In genomic region chr17:29613371-29613837, GRCh38 we compare ENCODE assay signal across 1 cellular context.
TF ChIP-seq lines count a peak whose summit lies in the region.

No MANE protein-coding gene starts in this region.

TF ChIP-seq in HepG2, 621 proteins besides CTCF, POLR2A, EP300 and RAD21 (continued from another document):
- TF ChIP-seq, protein P1, sequence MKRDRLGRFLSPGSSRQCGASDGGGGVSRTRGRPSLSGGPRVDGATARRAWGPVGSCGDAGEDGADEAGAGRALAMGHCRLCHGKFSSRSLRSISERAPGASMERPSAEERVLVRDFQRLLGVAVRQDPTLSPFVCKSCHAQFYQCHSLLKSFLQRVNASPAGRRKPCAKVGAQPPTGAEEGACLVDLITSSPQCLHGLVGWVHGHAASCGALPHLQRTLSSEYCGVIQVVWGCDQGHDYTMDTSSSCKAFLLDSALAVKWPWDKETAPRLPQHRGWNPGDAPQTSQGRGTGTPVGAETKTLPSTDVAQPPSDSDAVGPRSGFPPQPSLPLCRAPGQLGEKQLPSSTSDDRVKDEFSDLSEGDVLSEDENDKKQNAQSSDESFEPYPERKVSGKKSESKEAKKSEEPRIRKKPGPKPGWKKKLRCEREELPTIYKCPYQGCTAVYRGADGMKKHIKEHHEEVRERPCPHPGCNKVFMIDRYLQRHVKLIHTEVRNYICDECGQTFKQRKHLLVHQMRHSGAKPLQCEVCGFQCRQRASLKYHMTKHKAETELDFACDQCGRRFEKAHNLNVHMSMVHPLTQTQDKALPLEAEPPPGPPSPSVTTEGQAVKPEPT (CRISPR knock-in tag; IDR thresholded peaks at IDR 0.05; ENCODE audit: low read depth): 0 out of 2 replicates have a peak, but pooled peaks have one; percentile 47
- TF ChIP-seq, protein P2, sequence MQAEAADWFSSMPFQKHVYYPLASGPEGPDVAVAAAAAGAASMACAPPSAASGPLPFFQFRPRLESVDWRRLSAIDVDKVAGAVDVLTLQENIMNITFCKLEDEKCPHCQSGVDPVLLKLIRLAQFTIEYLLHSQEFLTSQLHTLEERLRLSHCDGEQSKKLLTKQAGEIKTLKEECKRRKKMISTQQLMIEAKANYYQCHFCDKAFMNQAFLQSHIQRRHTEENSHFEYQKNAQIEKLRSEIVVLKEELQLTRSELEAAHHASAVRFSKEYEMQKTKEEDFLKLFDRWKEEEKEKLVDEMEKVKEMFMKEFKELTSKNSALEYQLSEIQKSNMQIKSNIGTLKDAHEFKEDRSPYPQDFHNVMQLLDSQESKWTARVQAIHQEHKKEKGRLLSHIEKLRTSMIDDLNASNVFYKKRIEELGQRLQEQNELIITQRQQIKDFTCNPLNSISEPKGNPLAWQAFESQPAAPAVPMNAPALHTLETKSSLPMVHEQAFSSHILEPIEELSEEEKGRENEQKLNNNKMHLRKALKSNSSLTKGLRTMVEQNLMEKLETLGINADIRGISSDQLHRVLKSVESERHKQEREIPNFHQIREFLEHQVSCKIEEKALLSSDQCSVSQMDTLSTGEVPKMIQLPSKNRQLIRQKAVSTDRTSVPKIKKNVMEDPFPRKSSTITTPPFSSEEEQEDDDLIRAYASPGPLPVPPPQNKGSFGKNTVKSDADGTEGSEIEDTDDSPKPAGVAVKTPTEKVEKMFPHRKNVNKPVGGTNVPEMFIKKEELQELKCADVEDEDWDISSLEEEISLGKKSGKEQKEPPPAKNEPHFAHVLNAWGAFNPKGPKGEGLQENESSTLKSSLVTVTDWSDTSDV (CRISPR knock-in tag; IDR thresholded peaks at IDR 0.05): no peak
- TF ChIP-seq TAF1 (CRISPR knock-in tag; IDR thresholded peaks at IDR 0.05) (peak; percentile 28; the same call in 1 of the 2 replicates), ZNF720 (CRISPR knock-in tag; IDR thresholded peaks at IDR 0.05) (no peak), MTF1 (CRISPR knock-in tag; IDR thresholded peaks at IDR 0.05) (no peak), ZNF841 (CRISPR knock-in tag; IDR thresholded peaks at IDR 0.05; ENCODE audit: borderline replicate concordance) (peak; percentile 57; the same call in 1 of the 2 replicates), TOPORS (CRISPR knock-in tag; IDR thresholded peaks at IDR 0.05) (peak; percentile 80), ZBTB3 (CRISPR knock-in tag; IDR thresholded peaks at IDR 0.05; ENCODE audit: borderline replicate concordance, low read depth) (0 out of 2 replicates have a peak, but pooled peaks have one; percentile 56)
